In genomic region chr11:68677432-68677831, GRCh38 we compare ENCODE assay signal across 10 cellular contexts. TPM values are rescaled to one million over a fixed set of nuclear protein-coding genes. Genes with fewer than 3 reads are reported as not detected.
A peak's percentile ranks its signal among the peaks of the same experiment; 100 is the strongest.
DNase-seq lines count a peak whose midpoint lies in the region; ATAC-seq, FAIRE-seq and TF ChIP-seq lines count a peak whose summit lies in the region.
"Had no signal": no experiment of that assay in that cellular context is flagged by ENCODE, and none has a peak within 500 bp of the region (broad histone marks: within the 10 kb centered on the region; RNA-seq: fewer than 3 reads in every experiment).

No MANE protein-coding gene starts in this region.

- H3K36me3 Mint-ChIP-seq in CD4-positive, alpha-beta T cell (ENCODE audit: low read depth), result no peaks in the 10 kb centered on the region

- H3K9me3 Mint-ChIP-seq in CD4-positive, alpha-beta T cell, result no peaks in the 10 kb centered on the region
- H3K9me3 Mint-ChIP-seq: central memory CD8-positive, alpha-beta T cell had no signal

- TF ChIP-seq CTCF in K562 (IDR thresholded peaks at IDR 0.05 in 2 of 3, conservative IDR thresholded peaks at IDR 0.05 in 1 of 3; ENCODE audit: insufficient read depth in 2 of 3, low read depth in 1 of 3, low read length in 3 of 3) (no peak), colonic mucosa (IDR thresholded peaks at IDR 0.05) (no peak)
- no peak for TF ChIP-seq CTCF in CD4-positive, alpha-beta T cell (IDR thresholded peaks at IDR 0.05)

- H3K4me1 ChIP-seq in BLaER1, result peaks cover 16% of the 10 kb centered on the region
- peaks cover 0 to 10% of the 10 kb centered on the region in 2 experiments; a peak in 3 of 5 replicates for H3K4me1 ChIP-seq in K562 (replicated peaks in 1 of 2; ENCODE audit: control insufficient read depth in 2 of 2, insufficient read depth in 2 of 2, low read length in 2 of 2)
- no peaks in the 10 kb centered on the region for H3K4me1 ChIP-seq in colonic mucosa

- H2AFZ ChIP-seq in K562 (ENCODE audit: low read depth, low read length), result no peak overlapping the region

- peak; percentile 52 for DNase-seq in LoVo (ENCODE audit: low spot score)
- DNase-seq in K562 (ENCODE audit: extremely low read depth in 1 of 4, low spot score in 3 of 4), result peak; percentile 66 to 82 (median 77)
- DNase-seq in kidney glomerular epithelial cell (lab: John Stamatoyannopoulos, UW), result peak; percentile 25
- no peak for DNase-seq in CD4-positive, alpha-beta T cell
- DNase-seq in colonic mucosa, result no peak
- no peak for DNase-seq in central memory CD4-positive, alpha-beta T cell

- TF ChIP-seq EP300 in K562 (IDR thresholded peaks at IDR 0.05; ENCODE audit: low read length), result no peak

- no peaks in the 10 kb centered on the region for H3K4me1 Mint-ChIP-seq in CD4-positive, alpha-beta T cell (ENCODE audit: low read depth)
- H3K4me1 Mint-ChIP-seq: central memory CD8-positive, alpha-beta T cell had no signal

- no peak overlapping the region for H3K9ac ChIP-seq in BLaER1
- H3K9ac ChIP-seq in K562 (ENCODE audit: insufficient read depth in 1 of 2, low read depth in 2 of 2, low read length in 2 of 2), result peak overlapping the region in 1 of 2 experiments; percentile 76; a peak in 2 of 4 replicates
- H3K9ac ChIP-seq in colonic mucosa (ENCODE audit: low read depth in 2 of 2, low read length in 2 of 2), result no peak overlapping the region

- CTCF ChIA-PET in K562 (lab: Yijun Ruan, JAX; ENCODE audit: low intra/inter-chr PET ratio), result no interaction called here
- CTCF ChIA-PET in CD4-positive, alpha-beta T cell (lab: Charles Lee), result no interaction called here

- peak; percentile 6 for FAIRE-seq in K562 (lab: Jason Lieb, UNC)

- H3K4me2 ChIP-seq in BLaER1 (peak overlapping the region; percentile 49), K562 (ENCODE audit: insufficient read depth, low read length) (no peak overlapping the region)

- TF ChIP-seq RAD21 in K562 (CRISPR knock-in tag; conservative IDR thresholded peaks at IDR 0.05 in 1 of 2, IDR thresholded peaks at IDR 0.05 in 1 of 2), result no peak

- H3K27me3 ChIP-seq in BLaER1 (peaks cover 5% of the 10 kb centered on the region), K562 (ENCODE audit: control insufficient read depth in 2 of 2, insufficient read depth in 2 of 2, low read length in 2 of 2) (peaks cover 16 to 24% of the 10 kb centered on the region in 2 experiments; a peak in 4 of 5 replicates), colonic mucosa (no peaks in the 10 kb centered on the region)
- H3K27me3 ChIP-seq in CD4-positive, alpha-beta T cell (ENCODE audit: control insufficient read depth, insufficient read depth, low read length), result no peaks in the 10 kb centered on the region

- WGBS in K562 (ENCODE audit: insufficient coverage, low coverage, missing lambda C conversion rate), result 5% methylated on average over 4 of the region's 6 CpGs

- no peaks in the 10 kb centered on the region for H3K36me3 ChIP-seq in BLaER1
- H3K36me3 ChIP-seq in K562 (ENCODE audit: control insufficient read depth, insufficient read depth, low read length), result no peaks in the 10 kb centered on the region
- no peaks in the 10 kb centered on the region for H3K36me3 ChIP-seq in colonic mucosa
- H3K36me3 ChIP-seq: neutrophil had no signal

- intact Hi-C loops in K562 (cut with micrococcal nuclease), result no loop called here
- intact Hi-C loops in CD4-positive, alpha-beta T cell (cut with DNase I, micrococcal nuclease), result no loop called here
- intact Hi-C loops in colonic mucosa (cut with DNase I), result no loop called here

- no peaks in the 10 kb centered on the region for H3K9me1 ChIP-seq in K562 (ENCODE audit: control insufficient read depth, insufficient read depth, low read length)

- no peaks in the 10 kb centered on the region for H4K20me1 ChIP-seq in BLaER1
- no peaks in the 10 kb centered on the region for H4K20me1 ChIP-seq in K562 (replicated peaks; ENCODE audit: control insufficient read depth, insufficient read depth, low read length)

- H3K27ac ChIP-seq in BLaER1, result no peak overlapping the region
- H3K27ac ChIP-seq in K562 (ENCODE audit: extremely low read depth, low read depth, low read length), result no peak overlapping the region
- H3K27ac ChIP-seq in CD4-positive, alpha-beta T cell (ENCODE audit: low read depth, low read length), result no peak overlapping the region
- H3K27ac ChIP-seq in colonic mucosa, result no peak overlapping the region
- H3K27ac ChIP-seq: neutrophil had no signal

- peaks cover 16% of the 10 kb centered on the region for H3K27me3 Mint-ChIP-seq in CD4-positive, alpha-beta T cell

- H3K4me3 ChIP-seq in BLaER1 (no peak overlapping the region), K562 (no peak overlapping the region), colonic mucosa (no peak overlapping the region)

- no TSS peak for BruUV-seq in K562 (replicated peaks; lab: Mats Ljungman, UMichigan)

- POLR2A ChIA-PET in K562 (lab: Yijun Ruan, JAX), result interaction anchor here (0.6 to 1.8 kb wide), 2 partner anchors 8 to 11 kb away, joined by 6 to 17 read pairs; no protein-coding TSS in a partner anchor
- POLR2A ChIA-PET in CD4-positive, alpha-beta T cell (lab: Charles Lee), result no interaction called here

- no peak overlapping the region for H3K27ac Mint-ChIP-seq in CD4-positive, alpha-beta T cell

- TF ChIP-seq POLR2A in K562 (conservative IDR thresholded peaks at IDR 0.05), result no peak

- no peak overlapping the region for H3K4me3 Mint-ChIP-seq in CD4-positive, alpha-beta T cell
- H3K4me3 Mint-ChIP-seq: central memory CD8-positive, alpha-beta T cell had no signal

- in situ Hi-C loops in K562 (cut with MboI), result loop anchor here (25.0 kb wide), 1 partner anchor 1140 kb away; no protein-coding TSS in a partner anchor

- ATAC-seq in K562, result peak; percentile 87
- no peak for ATAC-seq in CD4-positive, alpha-beta T cell (ENCODE audit: poor library complexity)
- ATAC-seq in GM21423 (IDR thresholded peaks at IDR 0.05; ENCODE audit: unreplicated experiment), result no peak

- no peaks in the 10 kb centered on the region for H3K79me2 ChIP-seq in K562 (ENCODE audit: control insufficient read depth, insufficient read depth, low read length)

- peaks cover 4% of the 10 kb centered on the region; the same call in 1 of the 2 replicates for H3K9me3 ChIP-seq in BLaER1
- H3K9me3 ChIP-seq in K562 (replicated peaks; ENCODE audit: control insufficient read depth, insufficient read depth, low read depth, low read length), result no peaks in the 10 kb centered on the region
- H3K9me3 ChIP-seq in CD4-positive, alpha-beta T cell (ENCODE audit: control insufficient read depth, low read length), result no peaks in the 10 kb centered on the region
- no peaks in the 10 kb centered on the region for H3K9me3 ChIP-seq in colonic mucosa
- H3K9me3 ChIP-seq: neutrophil had no signal

TF ChIP-seq in K562, 482 proteins besides CTCF, POLR2A, EP300 and RAD21 (continues in another document):
- TF ChIP-seq MAZ (CRISPR knock-in tag; conservative IDR thresholded peaks at IDR 0.05 in 1 of 2, IDR thresholded peaks at IDR 0.05 in 1 of 2), result peak in 1 of 2 experiments; percentile 36; a peak in 1 of 4 replicates
- no peak for TF ChIP-seq JUNB (CRISPR knock-in tag; conservative IDR thresholded peaks at IDR 0.05)
- no peak for TF ChIP-seq MCM2 (IDR thresholded peaks at IDR 0.05; ENCODE audit: low read depth)
- peak; percentile 87 for TF ChIP-seq JUND (IDR thresholded peaks at IDR 0.05; ENCODE audit: borderline replicate concordance, low read depth, low read length)
- TF ChIP-seq JUND (tag; IDR thresholded peaks at IDR 0.05; ENCODE audit: borderline replicate concordance, low read depth, low read length), result peak; percentile 49; the same call in 1 of the 3 replicates
- peak; percentile 59; the same call in 1 of the 2 replicates for TF ChIP-seq NFIC (IDR thresholded peaks at IDR 0.05)
- TF ChIP-seq ATF3 (IDR thresholded peaks at IDR 0.05), result peak; percentile 92
- no peak for TF ChIP-seq ATF3 (CRISPR knock-in tag; conservative IDR thresholded peaks at IDR 0.05)
- TF ChIP-seq MYNN (IDR thresholded peaks at IDR 0.05), result 0 out of 2 replicates have a peak, but pooled peaks have one; percentile 50
- no peak for TF ChIP-seq MYNN (CRISPR knock-in tag; IDR thresholded peaks at IDR 0.05)
- TF ChIP-seq CBFA2T2 (conservative IDR thresholded peaks at IDR 0.05), result peak; percentile 80
- TF ChIP-seq DPF2 (IDR thresholded peaks at IDR 0.05), result peak; percentile 72; the same call in 1 of the 2 replicates

RNA-seq across cellular contexts. Expression of gene GAL, which starts 6.9 kb away (rescaled TPM):
- total RNA-seq in K562 (2011; cell fraction: chromatin; rRNA removed; ENCODE audit: low replicate concordance), result 25.8 and 57.6 TPM in 2 replicates
- 99.4 and 140 TPM in 2 replicates for total RNA-seq in K562 (2011; cell fraction: nucleolus; rRNA removed)
- total RNA-seq in K562 (2011; cell fraction: nucleoplasm; rRNA removed), result 86.1 and 88.6 TPM in 2 replicates
- total RNA-seq in K562 (2014; rRNA removed) (36.3 and 46.7 TPM in 2 replicates), K562 (2014; rRNA removed; fragmentation: Illumina TruSeq; extraction: Trizol) (27.2 and 31.9 TPM in 2 replicates), K562 (2015; rRNA removed; fragmentation: Illumina TruSeq; extraction: Trizol) (26.2 and 28.0 TPM in 2 replicates), K562 (2021) (119 and 130 TPM in 2 replicates), colonic mucosa (1 to 10 TPM; 3.2 to 3.5 TPM)
- polyA plus RNA-seq in K562 (2011; rRNA removed) (46.5 and 77.3 TPM in 2 replicates), K562 (2014; fragmentation: Illumina TruSeq; extraction: Trizol) (48.3 and 66.7 TPM in 2 replicates), K562 (2014; fragmentation: Nextera tagmentation; extraction: Ambion mirVana) (10 to 100 TPM; 10.6 to 13.3 TPM), K562 (2014; rRNA removed) (110 and 123 TPM in 2 replicates)
- 59.0 and 246 TPM in 2 replicates for polyA plus RNA-seq in K562 (2011; cell fraction: cytosol; rRNA removed)
- polyA plus RNA-seq in K562 (2011; cell fraction: nucleus; rRNA removed), result 20.6 and 39.0 TPM in 2 replicates
- 26.5 and 86.9 TPM in 2 replicates for polyA plus RNA-seq in K562 (2012)
- polyA minus RNA-seq in K562 (2011; rRNA and poly(A)+ RNA removed), result 10.7 and 27.1 TPM in 2 replicates
- polyA minus RNA-seq in K562 (2011; cell fraction: cytosol; rRNA and poly(A)+ RNA removed), result 50.5 and 56.0 TPM in 2 replicates
- 5.4 and 5.9 TPM in 2 replicates for polyA minus RNA-seq in K562 (2011; cell fraction: nucleus; rRNA and poly(A)+ RNA removed)
- total RNA-seq in CD4-positive, alpha-beta T cell, result not detected

Comparison
In these comparisons a context has a peak if more than half of its experiments do, and no peak if none do; other contexts are left out.
1. DNase-seq: peak in LoVo (single experiment), K562 (4 of 4) and kidney glomerular epithelial cell (single experiment); none in CD4-positive, alpha-beta T cell (0 of 10), colonic mucosa (single experiment) and central memory CD4-positive, alpha-beta T cell (single experiment).
2. RNA of gene GAL, which starts 6.9 kb away (total RNA-seq): 25.8 to 140 TPM in K562; 3.2 to 3.5 TPM in colonic mucosa and not detected in CD4-positive, alpha-beta T cell; every median in the first group is over 4 times any median in the second.